Comparison of ENCODE assay signal across 8 cellular contexts in genomic region chr13:110561335-110562033, GRCh38. TPM values are rescaled to one million over a fixed set of nuclear protein-coding genes. Genes with fewer than 3 reads are reported as not detected.
A peak's percentile ranks its signal among the peaks of the same experiment; 100 is the strongest.
DNase-seq lines count a peak whose midpoint lies in the region; ATAC-seq lines count a peak whose summit lies in the region.

A gene with protein sequence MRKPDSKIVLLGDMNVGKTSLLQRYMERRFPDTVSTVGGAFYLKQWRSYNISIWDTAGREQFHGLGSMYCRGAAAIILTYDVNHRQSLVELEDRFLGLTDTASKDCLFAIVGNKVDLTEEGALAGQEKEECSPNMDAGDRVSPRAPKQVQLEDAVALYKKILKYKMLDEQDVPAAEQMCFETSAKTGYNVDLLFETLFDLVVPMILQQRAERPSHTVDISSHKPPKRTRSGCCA (minus strand): TSS chr13:110561722. CDS start chr13:110561519, 203 bp downstream.

- peak; percentile 50 for DNase-seq in Karpas-422
- DNase-seq in anterior cingulate cortex (lab: John Stamatoyannopoulos, UW), result peak in 46 of 58 donors; percentile 24 to 74 (median 46)
- peak; percentile 85 for DNase-seq in hepatic stellate cell (ENCODE audit: low spot score)
- peak; percentile 80 for DNase-seq in retina
- no peak for DNase-seq in KG1 (lab: John Stamatoyannopoulos, UW)

- peak within 1 kb of the TSS; percentile 86 for H3K27ac Mint-ChIP-seq in T-helper 1 cell treated with Interleukin-12 subunit alpha and Interleukin-12 subunit beta and Interleukin-4 antibody, amounts not matched to agents 30 μg/mL and 1 μg/mL, for 36 hours

- H3K4me1 Mint-ChIP-seq in T-helper 1 cell treated with Interleukin-12 subunit alpha and Interleukin-12 subunit beta and Interleukin-4 antibody, amounts not matched to agents 30 μg/mL and 1 μg/mL, for 36 hours (ENCODE audit: low read depth), result peaks cover 16% of the 10 kb centered on the region

- H3K27me3 ChIP-seq in Karpas-422 (ENCODE audit: low read length), result no peaks in the 10 kb centered on the region

- H3K79me2 ChIP-seq in Karpas-422 (ENCODE audit: low read length), result no peaks in the 10 kb centered on the region

- H3K9me2 ChIP-seq in Karpas-422 (replicated peaks; ENCODE audit: insufficient read depth, low read length), result no peaks in the 10 kb centered on the region

- ATAC-seq in GM21786 (IDR thresholded peaks at IDR 0.05; ENCODE audit: unreplicated experiment), result peak; percentile 73

- H3K9me3 Mint-ChIP-seq in T-helper 1 cell treated with Interleukin-12 subunit alpha and Interleukin-12 subunit beta and Interleukin-4 antibody, amounts not matched to agents 30 μg/mL and 1 μg/mL, for 36 hours, result no peaks in the 10 kb centered on the region

- H3K4me1 ChIP-seq in ES-I3 (ENCODE audit: insufficient read depth, low read length) (peaks cover 3% of the 10 kb centered on the region), Karpas-422 (ENCODE audit: low read length) (peaks cover 19% of the 10 kb centered on the region)

- H2AFZ ChIP-seq in Karpas-422 (ENCODE audit: low read length), result peak within 1 kb of the TSS; percentile 87

- H3K4me3 Mint-ChIP-seq in T-helper 1 cell treated with Interleukin-12 subunit alpha and Interleukin-12 subunit beta and Interleukin-4 antibody, amounts not matched to agents 30 μg/mL and 1 μg/mL, for 36 hours, result peak within 1 kb of the TSS; percentile 98

- H3K4me3 ChIP-seq in Karpas-422 (ENCODE audit: low read length), result peak within 1 kb of the TSS; percentile 71

- H3K36me3 ChIP-seq in ES-I3 (ENCODE audit: insufficient read depth, low read length) (peaks cover 7% of the 10 kb centered on the region), Karpas-422 (ENCODE audit: insufficient read depth, low read length) (no peaks in the 10 kb centered on the region)

- peaks cover 5% of the 10 kb centered on the region for H4K20me1 ChIP-seq in Karpas-422 (ENCODE audit: insufficient read depth, low read depth, low read length)

- peaks cover 6% of the 10 kb centered on the region for H3K36me3 Mint-ChIP-seq in T-helper 1 cell treated with Interleukin-12 subunit alpha and Interleukin-12 subunit beta and Interleukin-4 antibody, amounts not matched to agents 30 μg/mL and 1 μg/mL, for 36 hours (ENCODE audit: low read depth)

- H3K9ac ChIP-seq in ES-I3 (ENCODE audit: low read depth, low read length) (peak within 1 kb of the TSS; percentile 94), Karpas-422 (ENCODE audit: low read length) (peak within 1 kb of the TSS; percentile 65)

- H3K9me3 ChIP-seq in ES-I3 (ENCODE audit: control insufficient read depth, insufficient read depth, low read length) (no peaks in the 10 kb centered on the region), Karpas-422 (ENCODE audit: low read length) (no peaks in the 10 kb centered on the region)

- H3K4me2 ChIP-seq in Karpas-422 (ENCODE audit: low read depth, low read length, poor library complexity, severe bottlenecking), result peak within 1 kb of the TSS; percentile 89

- peaks cover 43% of the 10 kb centered on the region for H3K27me3 Mint-ChIP-seq in T-helper 1 cell treated with Interleukin-12 subunit alpha and Interleukin-12 subunit beta and Interleukin-4 antibody, amounts not matched to agents 30 μg/mL and 1 μg/mL, for 36 hours (ENCODE audit: low read depth)

- no peak within 1 kb of the TSS for H3K27ac ChIP-seq in Karpas-422 (ENCODE audit: low read length)

RNA-seq across cellular contexts. Expression of the gene that starts here (rescaled TPM):
- 0.79 TPM in 1 of 2 replicates, not detected in the other for total RNA-seq in Karpas-422 (2014; rRNA removed; shearing (Covaris generic); ENCODE audit: low replicate concordance)

Comparison
In these comparisons a context has a peak if more than half of its experiments do, and no peak if none do; other contexts are left out.
1. Peak in DNase-seq, H3K4me3 ChIP-seq, H3K9ac ChIP-seq and H3K4me2 ChIP-seq in Karpas-422; RNA of the gene not detected or under 1 TPM.